9 cellular contexts compared by ENCODE assay signal in the genomic region with DNA sequence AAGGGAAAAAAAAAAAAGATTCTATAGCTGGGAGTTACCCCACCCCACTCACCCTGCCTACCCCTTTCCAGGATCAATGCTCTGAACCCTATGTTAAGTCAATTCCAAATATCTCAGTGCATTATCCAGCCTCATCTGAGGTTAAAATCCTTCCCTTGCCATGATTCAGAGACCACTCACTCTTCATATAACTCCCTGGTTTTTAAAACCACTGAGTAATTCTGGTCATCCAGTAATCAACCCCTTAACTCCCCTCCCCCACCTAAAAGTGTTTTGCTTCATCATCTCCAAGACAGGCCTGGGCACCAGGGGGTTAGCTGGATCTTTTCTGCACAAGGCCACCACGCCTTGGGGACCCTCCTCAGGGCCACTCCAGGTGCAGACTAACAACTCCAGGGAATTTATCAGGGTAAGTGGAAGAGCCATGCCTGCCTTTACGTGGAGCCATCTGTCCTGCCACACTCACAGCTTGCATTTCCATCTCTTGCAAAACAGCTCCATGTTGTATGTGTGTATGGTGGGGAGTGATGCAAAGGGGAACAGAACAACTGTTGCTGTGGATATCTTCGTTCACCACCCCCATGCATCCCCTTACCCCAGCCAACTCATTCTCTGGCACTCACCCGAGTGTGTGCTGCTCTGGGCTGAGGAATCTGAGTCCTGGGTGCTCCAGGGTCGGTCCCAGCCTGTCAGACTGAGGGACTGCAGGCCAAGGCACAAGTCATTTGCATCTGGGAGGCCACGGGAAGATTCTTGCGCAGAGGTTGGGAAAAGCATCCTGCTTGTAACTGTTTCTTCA. TPM values are rescaled to one million over a fixed set of nuclear protein-coding genes. Genes with fewer than 3 reads are reported as not detected.
DNase-seq lines count a peak whose midpoint lies in the region; ATAC-seq and TF ChIP-seq lines count a peak whose summit lies in the region.
"Had no signal": no experiment of that assay in that cellular context is flagged by ENCODE, and none has a peak within 500 bp of the region (broad histone marks: within the 10 kb centered on the region; RNA-seq: fewer than 3 reads in every experiment).

No MANE protein-coding gene starts in this region.

- CTCF ChIA-PET in activated naive CD4-positive, alpha-beta T cell treated with anti-CD3 and anti-CD28 coated beads for 36 hours (lab: Charles Lee), result no interaction called here

- intact Hi-C loops in head of caudate nucleus (cut with DNase I), result no loop called here
- intact Hi-C loops in activated naive CD4-positive, alpha-beta T cell treated with anti-CD3 and anti-CD28 coated beads for 36 hours (cut with micrococcal nuclease), result no loop called here

- H3K27ac Mint-ChIP-seq in activated naive CD4-positive, alpha-beta T cell treated with anti-CD3 and anti-CD28 coated beads for 36 hours, result no peak overlapping the region
- H3K27ac Mint-ChIP-seq in activated T-cell treated with anti-CD3 and anti-CD28 coated beads, Interleukin-2, amount 50 U/mL, for 24 hours, result no peak overlapping the region

- ATAC-seq in SK-N-SH treated with all-trans-retinoic acid at 6 μM for 48 hours, result peak; percentile 26
- ATAC-seq in HG03139 (IDR thresholded peaks at IDR 0.05; ENCODE audit: unreplicated experiment), result no peak

- peaks cover 7% of the 10 kb centered on the region for H3K27me3 Mint-ChIP-seq in activated naive CD4-positive, alpha-beta T cell treated with anti-CD3 and anti-CD28 coated beads for 36 hours (ENCODE audit: low read depth)
- peaks cover 40% of the 10 kb centered on the region for H3K27me3 Mint-ChIP-seq in activated T-cell treated with anti-CD3 and anti-CD28 coated beads, Interleukin-2, amount 50 U/mL, for 24 hours

- H3K36me3 Mint-ChIP-seq in activated naive CD4-positive, alpha-beta T cell treated with anti-CD3 and anti-CD28 coated beads for 36 hours (ENCODE audit: low read depth), result no peaks in the 10 kb centered on the region
- no peaks in the 10 kb centered on the region for H3K36me3 Mint-ChIP-seq in activated T-cell treated with anti-CD3 and anti-CD28 coated beads, Interleukin-2, amount 50 U/mL, for 24 hours (ENCODE audit: low read depth)

- H3K4me3 ChIP-seq in skeletal muscle cell (ENCODE audit: low read depth, low read length), result peak overlapping the region; percentile 48

- H3K4me1 Mint-ChIP-seq in activated naive CD4-positive, alpha-beta T cell treated with anti-CD3 and anti-CD28 coated beads for 36 hours (ENCODE audit: low read depth), result no peaks in the 10 kb centered on the region
- no peaks in the 10 kb centered on the region for H3K4me1 Mint-ChIP-seq in activated T-cell treated with anti-CD3 and anti-CD28 coated beads, Interleukin-2, amount 50 U/mL, for 24 hours (ENCODE audit: low read depth)

- H3K9me3 Mint-ChIP-seq in activated naive CD4-positive, alpha-beta T cell treated with anti-CD3 and anti-CD28 coated beads for 36 hours, result no peaks in the 10 kb centered on the region
- H3K9me3 Mint-ChIP-seq in activated T-cell treated with anti-CD3 and anti-CD28 coated beads, Interleukin-2, amount 50 U/mL, for 24 hours, result no peaks in the 10 kb centered on the region

- peak; percentile 22 for DNase-seq in GM03348 (ENCODE audit: low spot score)
- peak in 28 of 42 donors; percentile 3 to 54 (median 18) for DNase-seq in head of caudate nucleus
- no peak for DNase-seq in skeletal muscle cell (ENCODE audit: low read depth)
- DNase-seq in activated naive CD4-positive, alpha-beta T cell treated with anti-CD3 and anti-CD28 coated beads for 36 hours, result no peak
- DNase-seq in COLO829 (ENCODE audit: low spot score), result no peak
- no peak for DNase-seq in activated T-cell treated with anti-CD3 and anti-CD28 coated beads, Interleukin-2, amount 50 U/mL, for 24 hours
- DNase-seq: trophoblast cell had no signal

- H3K4me3 Mint-ChIP-seq in activated naive CD4-positive, alpha-beta T cell treated with anti-CD3 and anti-CD28 coated beads for 36 hours, result no peak overlapping the region
- H3K4me3 Mint-ChIP-seq in activated T-cell treated with anti-CD3 and anti-CD28 coated beads, Interleukin-2, amount 50 U/mL, for 24 hours, result no peak overlapping the region

TF ChIP-seq in SK-N-SH treated with all-trans-retinoic acid at 6 μM for 48 hours, 23 proteins besides CTCF, POLR2A, EP300 and RAD21:
- TF ChIP-seq BACH2 (CRISPR knock-in tag; IDR thresholded peaks at IDR 0.05; ENCODE audit: borderline replicate concordance) (no peak), TOX (CRISPR knock-in tag; IDR thresholded peaks at IDR 0.05; ENCODE audit: borderline replicate concordance) (no peak), ESRRG (CRISPR knock-in tag; IDR thresholded peaks at IDR 0.05) (no peak), ZNF565 (CRISPR knock-in tag; conservative IDR thresholded peaks at IDR 0.05; ENCODE audit: low read depth) (no peak), ARNTL (CRISPR knock-in tag; IDR thresholded peaks at IDR 0.05; ENCODE audit: borderline replicate concordance, low read depth) (no peak)
- TF ChIP-seq, protein P1, sequence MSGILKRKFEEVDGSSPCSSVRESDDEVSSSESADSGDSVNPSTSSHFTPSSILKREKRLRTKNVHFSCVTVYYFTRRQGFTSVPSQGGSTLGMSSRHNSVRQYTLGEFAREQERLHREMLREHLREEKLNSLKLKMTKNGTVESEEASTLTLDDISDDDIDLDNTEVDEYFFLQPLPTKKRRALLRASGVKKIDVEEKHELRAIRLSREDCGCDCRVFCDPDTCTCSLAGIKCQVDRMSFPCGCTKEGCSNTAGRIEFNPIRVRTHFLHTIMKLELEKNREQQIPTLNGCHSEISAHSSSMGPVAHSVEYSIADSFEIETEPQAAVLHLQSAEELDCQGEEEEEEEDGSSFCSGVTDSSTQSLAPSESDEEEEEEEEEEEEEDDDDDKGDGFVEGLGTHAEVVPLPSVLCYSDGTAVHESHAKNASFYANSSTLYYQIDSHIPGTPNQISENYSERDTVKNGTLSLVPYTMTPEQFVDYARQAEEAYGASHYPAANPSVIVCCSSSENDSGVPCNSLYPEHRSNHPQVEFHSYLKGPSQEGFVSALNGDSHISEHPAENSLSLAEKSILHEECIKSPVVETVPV (CRISPR knock-in tag; IDR thresholded peaks at IDR 0.05), result no peak

RNA-seq across cellular contexts. Expression of gene RPS17, which starts 30.7 kb away (rescaled TPM):
- 1,000 to 10,000 TPM; 3,025 to 3,069 TPM for total RNA-seq in activated naive CD4-positive, alpha-beta T cell treated with anti-CD3 and anti-CD28 coated beads for 36 hours

Comparison
In these comparisons a context has a peak if more than half of its experiments do, and no peak if none do; other contexts are left out.
1. DNase-seq: peak in GM03348 (single experiment) and head of caudate nucleus (28 of 42); none in skeletal muscle cell (single experiment), activated naive CD4-positive, alpha-beta T cell treated with anti-CD3 and anti-CD28 coated beads for 36 hours (single experiment), COLO829 (single experiment) and activated T-cell treated with anti-CD3 and anti-CD28 coated beads, Interleukin-2, amount 50 U/mL, for 24 hours (single experiment).